ENCODE assay signal across 9 cellular contexts in genomic region chr1:200139661-200140250, GRCh38.
DNase-seq lines count a peak whose midpoint lies in the region; ATAC-seq and TF ChIP-seq lines count a peak whose summit lies in the region.
"Had no signal": no experiment of that assay in that cellular context is flagged by ENCODE, and none has a peak within 500 bp of the region (broad histone marks: within the 10 kb centered on the region; RNA-seq: fewer than 3 reads in every experiment).

No MANE protein-coding gene starts in this region.

- no peaks in the 10 kb centered on the region for H3K27me3 ChIP-seq in Loucy (ENCODE audit: insufficient read depth, low read length, poor library complexity, severe bottlenecking)
- H3K27me3 ChIP-seq: SJSA1 had no signal

- H4K20me1 ChIP-seq in Loucy (ENCODE audit: insufficient read depth, low read length, poor library complexity, severe bottlenecking), result no peaks in the 10 kb centered on the region

- H3K4me2 ChIP-seq in Loucy (ENCODE audit: low read depth, low read length, poor library complexity, severe bottlenecking), result no peak overlapping the region

- H3K4me3 ChIP-seq in Loucy (ENCODE audit: low read length, poor library complexity, severe bottlenecking) (no peak overlapping the region), fibroblast of mammary gland (ENCODE audit: control insufficient read depth, low read depth, low read length) (no peak overlapping the region)
- H3K4me3 ChIP-seq: SJSA1 had no signal

- H2AFZ ChIP-seq in Loucy (ENCODE audit: low read length), result no peak overlapping the region

- no peaks in the 10 kb centered on the region for H3K36me3 ChIP-seq in Loucy (ENCODE audit: insufficient read depth, low read length)
- H3K36me3 ChIP-seq: SJSA1 had no signal

- no peaks in the 10 kb centered on the region for H3K9me3 ChIP-seq in Loucy (ENCODE audit: insufficient read depth, low read depth, low read length)
- H3K9me3 ChIP-seq: SJSA1 had no signal

- no peaks in the 10 kb centered on the region for H3K9me2 ChIP-seq in Loucy (replicated peaks; ENCODE audit: low read depth, low read length)

- peak; percentile 96 for TF ChIP-seq CTCF in Loucy (conservative IDR thresholded peaks at IDR 0.05; ENCODE audit: low read length)
- peak; percentile 86 for TF ChIP-seq CTCF in fibroblast of mammary gland (conservative IDR thresholded peaks at IDR 0.05; ENCODE audit: control insufficient read depth, insufficient read depth, low read depth, low read length)

- DNase-seq in AG08395 (ENCODE audit: low spot score) (peak; percentile 69), GM03348 (ENCODE audit: low spot score) (peak; percentile 79), HCEC 1CT (peak; percentile 75), fibroblast of mammary gland (ENCODE audit: low read depth) (peak; percentile 77), pulmonary artery endothelial cell (ENCODE audit: low read depth, low spot score) (peak; percentile 15), cortex of kidney (lab: John Stamatoyannopoulos, UW) (no peak)

- no peaks in the 10 kb centered on the region for H3F3A ChIP-seq in Loucy (ENCODE audit: low read depth)

- peak; percentile 100 for ATAC-seq in SK-N-SH treated with all-trans-retinoic acid at 6 μM for 48 hours

- no peak overlapping the region for H3K9ac ChIP-seq in Loucy (ENCODE audit: low read depth, low read length, poor library complexity, severe bottlenecking)

- peaks cover 1% of the 10 kb centered on the region for H3K4me1 ChIP-seq in Loucy (ENCODE audit: insufficient read depth, low read length, poor library complexity, severe bottlenecking)
- H3K4me1 ChIP-seq: SJSA1 had no signal

- no peaks in the 10 kb centered on the region for H3K79me2 ChIP-seq in Loucy (ENCODE audit: insufficient read depth, low read length)

TF ChIP-seq in SK-N-SH treated with all-trans-retinoic acid at 6 μM for 48 hours, 23 proteins besides CTCF, POLR2A, EP300 and RAD21:
- TF ChIP-seq POU6F1 (CRISPR knock-in tag; IDR thresholded peaks at IDR 0.05; ENCODE audit: borderline replicate concordance, low read depth) (no peak), ZC3H10 (CRISPR knock-in tag; IDR thresholded peaks at IDR 0.05) (no peak), ISL1 (CRISPR knock-in tag; IDR thresholded peaks at IDR 0.05) (no peak), RARB (CRISPR knock-in tag; IDR thresholded peaks at IDR 0.05) (no peak), ZFP30 (CRISPR knock-in tag; IDR thresholded peaks at IDR 0.05) (no peak), PATZ1 (CRISPR knock-in tag; IDR thresholded peaks at IDR 0.05; ENCODE audit: borderline replicate concordance) (no peak), CSRNP3 (CRISPR knock-in tag; IDR thresholded peaks at IDR 0.05) (no peak), PPARA (CRISPR knock-in tag; IDR thresholded peaks at IDR 0.05; ENCODE audit: borderline replicate concordance) (no peak), GLIS3 (CRISPR knock-in tag; IDR thresholded peaks at IDR 0.05) (no peak), CREB5 (CRISPR knock-in tag; IDR thresholded peaks at IDR 0.05; ENCODE audit: low read depth) (no peak), ESRRG (CRISPR knock-in tag; IDR thresholded peaks at IDR 0.05) (no peak)
